Comparison of ENCODE assay signal across 8 cellular contexts in the genomic region with DNA sequence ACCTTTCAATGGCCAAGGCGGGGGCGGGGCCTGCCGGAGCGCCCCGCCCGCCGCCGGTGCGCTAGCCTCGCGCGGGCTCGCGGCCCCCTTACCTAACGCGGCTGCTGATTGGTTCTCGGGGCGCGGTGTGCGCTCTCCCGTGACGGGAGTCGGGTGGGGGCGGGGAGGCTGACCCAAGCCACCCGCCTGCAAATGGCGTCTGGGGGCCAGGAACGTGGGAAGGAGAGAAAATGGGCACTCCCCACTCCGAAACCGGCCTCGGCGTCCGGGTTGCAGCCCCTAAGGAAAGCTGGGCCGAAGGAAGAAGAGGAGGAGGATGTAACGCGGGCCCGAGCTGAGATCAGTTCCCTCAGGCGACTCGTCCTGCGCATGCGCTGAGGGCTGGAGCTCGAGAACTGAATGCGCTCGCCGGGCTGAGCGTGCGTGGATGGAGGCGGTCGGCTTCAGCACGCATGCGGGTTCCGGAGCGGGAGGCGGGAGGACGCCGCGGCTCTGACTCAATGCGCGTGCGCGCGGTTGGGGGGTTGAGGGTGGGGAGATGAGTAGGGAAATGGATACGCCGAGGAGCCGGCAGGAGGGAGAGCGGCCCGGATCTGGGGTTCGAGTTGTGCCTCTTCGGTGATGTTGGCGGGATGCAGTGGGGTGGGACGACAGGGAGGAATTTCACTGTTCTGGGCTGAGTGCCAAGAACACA. TPM values are rescaled to one million over a fixed set of nuclear protein-coding genes. Genes with fewer than 3 reads are reported as not detected.
DNase-seq lines count a peak whose midpoint lies in the region; ATAC-seq and TF ChIP-seq lines count a peak whose summit lies in the region.

A gene with protein sequence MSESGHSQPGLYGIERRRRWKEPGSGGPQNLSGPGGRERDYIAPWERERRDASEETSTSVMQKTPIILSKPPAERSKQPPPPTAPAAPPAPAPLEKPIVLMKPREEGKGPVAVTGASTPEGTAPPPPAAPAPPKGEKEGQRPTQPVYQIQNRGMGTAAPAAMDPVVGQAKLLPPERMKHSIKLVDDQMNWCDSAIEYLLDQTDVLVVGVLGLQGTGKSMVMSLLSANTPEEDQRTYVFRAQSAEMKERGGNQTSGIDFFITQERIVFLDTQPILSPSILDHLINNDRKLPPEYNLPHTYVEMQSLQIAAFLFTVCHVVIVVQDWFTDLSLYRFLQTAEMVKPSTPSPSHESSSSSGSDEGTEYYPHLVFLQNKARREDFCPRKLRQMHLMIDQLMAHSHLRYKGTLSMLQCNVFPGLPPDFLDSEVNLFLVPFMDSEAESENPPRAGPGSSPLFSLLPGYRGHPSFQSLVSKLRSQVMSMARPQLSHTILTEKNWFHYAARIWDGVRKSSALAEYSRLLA (minus strand): TSS at position 401 of the 694 bp plus-strand sequence. CDS start 4,221 bp downstream, outside the sequence.

- H3K4me1 ChIP-seq in CD8-positive, alpha-beta memory T cell (ENCODE audit: insufficient read depth, low read length), result peaks cover 33% of the 10 kb centered on the region
- H3K4me1 ChIP-seq in lung (ENCODE audit: control insufficient read depth in 2 of 2, insufficient read depth in 2 of 2, low read length in 2 of 2), result peaks cover 4 to 10% of the 10 kb centered on the region in 2 donors

- H3K27ac ChIP-seq in CD8-positive, alpha-beta memory T cell (ENCODE audit: low read depth, low read length), result peak within 1 kb of the TSS; percentile 94
- peak within 1 kb of the TSS; percentile 96 to 97 for H3K27ac ChIP-seq in lung (ENCODE audit: low read depth in 1 of 2, low read length in 1 of 2)

- no peaks in the 10 kb centered on the region for H3K9me3 ChIP-seq in CD8-positive, alpha-beta memory T cell (ENCODE audit: low read length)
- H3K9me3 ChIP-seq in lung (ENCODE audit: control insufficient read depth in 2 of 2, insufficient read depth in 1 of 2, low read length in 1 of 2), result no peaks in the 10 kb centered on the region

- H3K4me1 Mint-ChIP-seq in CD8-positive, alpha-beta memory T cell, result peaks cover 38 to 53% (median 45%) of the 10 kb centered on the region in 3 donors

- DNase-seq in CD8-positive, alpha-beta memory T cell, result peak; percentile 98 to 99 (median 99)
- peak; percentile 93 for DNase-seq in HS-5 (ENCODE audit: low read depth)
- peak; percentile 85 for DNase-seq in NK-92 (lab: John Stamatoyannopoulos, UW; ENCODE audit: unreplicated experiment)
- peak; percentile 95 to 99 for DNase-seq in activated CD8-positive, alpha-beta memory T cell treated with anti-CD3 and anti-CD28 coated beads for 1 hour (ENCODE audit: extremely low read depth in 1 of 2, low read depth in 1 of 2)
- DNase-seq in effector CD4-positive, alpha-beta T cell, result peak; percentile 99
- peak; percentile 98 for DNase-seq in lung (ENCODE audit: low spot score)
- DNase-seq in stimulated activated CD4-positive, alpha-beta T cell treated with anti-CD3 and anti-CD28 coated beads, TNF-alpha, amount 100 ng/mL, for 24 hours (ENCODE audit: low read depth in 3 of 3), result peak; percentile 96 to 98 (median 96)

- ATAC-seq in GM19468 (IDR thresholded peaks at IDR 0.05; ENCODE audit: extremely low read depth, unreplicated experiment), result peak; percentile 36
- ATAC-seq in lung (ENCODE audit: insufficient read depth, low FRiP score), result peak; percentile 89

- POLR2A ChIA-PET in CD8-positive, alpha-beta memory T cell (lab: Charles Lee), result interaction anchor here (0.8 to 2.9 kb wide), 5 partner anchors 10 to 199 kb away, joined by 3 to 19 read pairs (median 7); a partner anchor contains a TSS

- H3K27me3 ChIP-seq in CD8-positive, alpha-beta memory T cell (ENCODE audit: insufficient read depth, low read length, poor library complexity, severe bottlenecking), result no peaks in the 10 kb centered on the region
- no peaks in the 10 kb centered on the region for H3K27me3 ChIP-seq in lung (ENCODE audit: control insufficient read depth, insufficient read depth)

- CTCF ChIA-PET in CD8-positive, alpha-beta memory T cell (lab: Charles Lee), result interaction anchor here (1.0 to 4.2 kb wide), 4 partner anchors 9 to 30 kb away, joined by 3 to 27 read pairs (median 8); no protein-coding TSS in a partner anchor

- peaks cover 9% of the 10 kb centered on the region for H3K36me3 ChIP-seq in CD8-positive, alpha-beta memory T cell (ENCODE audit: insufficient read depth, low read length)
- H3K36me3 ChIP-seq in lung (ENCODE audit: control insufficient read depth in 2 of 2, insufficient read depth in 2 of 2, low read length in 2 of 2), result peaks cover 4% of the 10 kb centered on the region in 2 donors

- WGBS in lung, 2 donors, result 0 to 1% methylated on average over 62 to 70 of the region's 70 CpGs

- peaks cover 0 to 4% (median 0%) of the 10 kb centered on the region in 5 donors for H3K9me3 Mint-ChIP-seq in CD8-positive, alpha-beta memory T cell

- TF ChIP-seq CTCF in lung (IDR thresholded peaks at IDR 0.05; ENCODE audit: control extremely low read depth, extremely low read depth), result no peak

- H3K27ac Mint-ChIP-seq in CD8-positive, alpha-beta memory T cell, result peak within 1 kb of the TSS; percentile 98 to 99 (median 98)

- H3K27me3 Mint-ChIP-seq in CD8-positive, alpha-beta memory T cell, result peaks cover 0 to 5% of the 10 kb centered on the region in 2 donors

- peak within 1 kb of the TSS; percentile 92 to 98 (median 97) for H3K4me3 Mint-ChIP-seq in CD8-positive, alpha-beta memory T cell

- peaks cover 0 to 31% (median 6%) of the 10 kb centered on the region in 3 donors for H3K36me3 Mint-ChIP-seq in CD8-positive, alpha-beta memory T cell

- H3K4me3 ChIP-seq in CD8-positive, alpha-beta memory T cell (ENCODE audit: low read length), result peak within 1 kb of the TSS; percentile 99
- peak within 1 kb of the TSS; percentile 55 for H3K4me3 ChIP-seq in lung

RNA-seq across cellular contexts. Expression of the gene that starts here (rescaled TPM):
- total RNA-seq in CD8-positive, alpha-beta memory T cell, result 10 to 100 TPM; 85.8 to 91.3 TPM
- polyA plus RNA-seq in CD8-positive, alpha-beta memory T cell, result 11.0 TPM
- total RNA-seq in lung, result 10 to 100 TPM; 23.5 to 55.9 TPM
- polyA plus RNA-seq in lung, result 10 to 100 TPM; 29.0 to 30.2 TPM

Comparison
In these comparisons a context has a peak if more than half of its experiments do, and no peak if none do; other contexts are left out.
1. Peak in every context shown above with its lines: DNase-seq, ATAC-seq, H3K4me3 ChIP-seq and H3K27ac ChIP-seq.